In genomic region chr2:43595603-43596412, GRCh38 we compare ENCODE assay signal across 8 cellular contexts.
A peak's percentile ranks its signal among the peaks of the same experiment; 100 is the strongest.
DNase-seq lines count a peak whose midpoint lies in the region; ATAC-seq lines count a peak whose summit lies in the region.

TSS of gene THADA (minus strand) at chr2:43596038. CDS start at chr2:43592392, 3,646 bp downstream.

- peak; percentile 99 for ATAC-seq in HG03442 (IDR thresholded peaks at IDR 0.05; ENCODE audit: unreplicated experiment)

- peak within 1 kb of the TSS; percentile 81 for H3K27ac ChIP-seq in cingulate gyrus (ENCODE audit: low read depth, low read length)

- DNase-seq in Ammon's horn (ENCODE audit: low spot score) (peak; percentile 99), GM19238 (ENCODE audit: insufficient read length, low spot score) (peak; percentile 88), NCI-H524 (lab: John Stamatoyannopoulos, UW) (peak; percentile 99), kidney tubule cell (ENCODE audit: low spot score) (peak; percentile 99)
- peak; percentile 97 to 98 for DNase-seq in activated CD4-positive, alpha-beta T cell treated with anti-CD3 and anti-CD28 coated beads for 4 hours
- peak; percentile 94 to 99 (median 98) for DNase-seq in stimulated activated CD4-positive, alpha-beta T cell treated with anti-CD3 and anti-CD28 coated beads, Interleukin-1b, Interleukin-23, amount 100 ng/mL, for 24 hours (ENCODE audit: low read depth in 4 of 4, low spot score in 1 of 4)

Comparison
In these comparisons a context has a peak if more than half of its experiments do, and no peak if none do; other contexts are left out.
1. Peak in every context shown above with its lines: DNase-seq, ATAC-seq and H3K27ac ChIP-seq.